ENCODE assay signal across 21 cellular contexts in genomic region chr13:91767681-91768080, GRCh38.
A peak's percentile ranks its signal among the peaks of the same experiment; 100 is the strongest.
DNase-seq lines count a peak whose midpoint lies in the region; ATAC-seq and TF ChIP-seq lines count a peak whose summit lies in the region.
"Had no signal": no experiment of that assay in that cellular context is flagged by ENCODE, and none has a peak within 500 bp of the region (broad histone marks: within the 10 kb centered on the region; RNA-seq: fewer than 3 reads in every experiment).

No MANE protein-coding gene starts in this region.

- no peak for TF ChIP-seq CTCF in GM23338 (conservative IDR thresholded peaks at IDR 0.05; ENCODE audit: low read depth in 2 of 2)

- no peak overlapping the region for H3K4me3 ChIP-seq in GM23338
- no peak overlapping the region for H3K4me3 ChIP-seq in effector memory CD4-positive, alpha-beta T cell (ENCODE audit: insufficient read depth, low read depth, low read length, poor library complexity, severe bottlenecking)
- H3K4me3 ChIP-seq: SJSA1 had no signal

- no peaks in the 10 kb centered on the region for H4K20me1 ChIP-seq in GM23338 (replicated peaks; ENCODE audit: insufficient read depth)

- ATAC-seq in GM23338 (no peak), left lobe of liver (no peak)
- ATAC-seq: Right ventricle myocardium inferior had no signal

- H3K36me3 ChIP-seq in GM23338 (ENCODE audit: insufficient read depth) = no peaks in the 10 kb centered on the region; the same call in 1 of the 2 replicates
- H3K36me3 ChIP-seq in effector memory CD4-positive, alpha-beta T cell (ENCODE audit: control insufficient read depth, insufficient read depth, low read length) = no peaks in the 10 kb centered on the region
- H3K36me3 ChIP-seq: BE2C, SJSA1 had no signal

- peaks cover 10% of the 10 kb centered on the region; the same call in 2 of the 3 replicates for H3K4me1 Mint-ChIP-seq in GM23338
- H3K4me1 Mint-ChIP-seq: CD4-positive, CD25-positive, alpha-beta regulatory T cell had no signal

- no peak overlapping the region for H3K4me2 ChIP-seq in GM23338

- no peaks in the 10 kb centered on the region for H3K27me3 ChIP-seq in GM23338 (ENCODE audit: insufficient read depth)
- H3K27me3 ChIP-seq in effector memory CD4-positive, alpha-beta T cell (replicated peaks; ENCODE audit: control insufficient read depth, insufficient read depth, low read length, poor library complexity, severe bottlenecking) = no peaks in the 10 kb centered on the region
- H3K27me3 ChIP-seq: BE2C, SJSA1 had no signal

- peaks cover 4% of the 10 kb centered on the region for H3K4me1 ChIP-seq in GM23338 (ENCODE audit: insufficient read depth)
- no peaks in the 10 kb centered on the region for H3K4me1 ChIP-seq in effector memory CD4-positive, alpha-beta T cell (ENCODE audit: control insufficient read depth, insufficient read depth, low read length, poor library complexity, severe bottlenecking)
- H3K4me1 ChIP-seq: BE2C, SJSA1 had no signal

- H3K9me2 ChIP-seq in GM23338 (ENCODE audit: insufficient read depth) = peaks cover 3% of the 10 kb centered on the region

- peak overlapping the region; percentile 43; the same call in 1 of the 2 replicates for H2AFZ ChIP-seq in GM23338

- no peaks in the 10 kb centered on the region for H3K36me3 Mint-ChIP-seq in GM23338 (ENCODE audit: low read depth)
- H3K36me3 Mint-ChIP-seq: CD4-positive, CD25-positive, alpha-beta regulatory T cell had no signal

- no peak overlapping the region for H3K4me3 Mint-ChIP-seq in GM23338
- H3K4me3 Mint-ChIP-seq: CD4-positive, CD25-positive, alpha-beta regulatory T cell had no signal

- H3K27ac Mint-ChIP-seq in GM23338 = peak overlapping the region; percentile 20; the same call in 1 of the 2 replicates
- H3K27ac Mint-ChIP-seq: CD4-positive, CD25-positive, alpha-beta regulatory T cell had no signal

- H3F3A ChIP-seq in GM23338 (replicated peaks; ENCODE audit: low read depth) = no peaks in the 10 kb centered on the region

- H3K27me3 Mint-ChIP-seq in GM23338 (ENCODE audit: insufficient read depth, low read depth, poor library complexity) = no peaks in the 10 kb centered on the region
- H3K27me3 Mint-ChIP-seq: CD4-positive, CD25-positive, alpha-beta regulatory T cell had no signal

- no peaks in the 10 kb centered on the region for H3K9me3 ChIP-seq in effector memory CD4-positive, alpha-beta T cell (ENCODE audit: control insufficient read depth, low read length)
- H3K9me3 ChIP-seq: BE2C, SJSA1 had no signal

- H3K27ac ChIP-seq in GM23338 (ENCODE audit: low read depth) = no peak overlapping the region
- H3K27ac ChIP-seq in effector memory CD4-positive, alpha-beta T cell (ENCODE audit: insufficient read depth, low read length, poor library complexity, severe bottlenecking) = no peak overlapping the region
- H3K27ac ChIP-seq: SJSA1 had no signal

- no peaks in the 10 kb centered on the region for H3K79me2 ChIP-seq in GM23338 (replicated peaks; ENCODE audit: insufficient read depth)

- DNase-seq in GM23338 (ENCODE audit: low spot score) = no peak
- peak; percentile 75 for DNase-seq in NCI-H2171 treated with DMSO at 0.1 percent for 48 hours (lab: John Stamatoyannopoulos, UW)
- DNase-seq in amniotic epithelial cell (ENCODE audit: low read depth) = peak; percentile 72
- peak; percentile 0 for DNase-seq in iris pigment epithelial cell (ENCODE audit: low read depth)
- DNase-seq in NCI-H146 treated with DMSO at 0.1 percent for 48 hours (lab: John Stamatoyannopoulos, UW; ENCODE audit: unreplicated experiment) = no peak
- DNase-seq in left lobe of liver (ENCODE audit: low spot score) = no peak
- DNase-seq in effector memory CD4-positive, alpha-beta T cell = no peak
- no peak for DNase-seq in activated CD4-positive, CD25-positive, alpha-beta regulatory T cell (lab: John Stamatoyannopoulos, UW)
- DNase-seq: BE2C; CD4-positive, CD25-positive, alpha-beta regulatory T cell; COR-L47; DND-41; IMR-90; Karpas-422; NCI-H1092; NCI-H1436 treated with DMSO at 0.1 percent for 48 hours; NCI-H2029; NCI-H446; NCI-H526 treated with DMSO at 0.1 percent for 48 hours had no signal

- no peaks in the 10 kb centered on the region for H3K9me3 Mint-ChIP-seq in GM23338

TF ChIP-seq in GM23338, 12 proteins besides CTCF, POLR2A, EP300 and RAD21 (continues in another document):
- TF ChIP-seq POLR2AphosphoS5 (IDR thresholded peaks at IDR 0.05; ENCODE audit: low read depth) (no peak), STAT1 (IDR thresholded peaks at IDR 0.05; ENCODE audit: unreplicated experiment) (no peak), ZNF114 (CRISPR knock-in tag; IDR thresholded peaks at IDR 0.05) (no peak), CREB1 (CRISPR knock-in tag; IDR thresholded peaks at IDR 0.05; ENCODE audit: low read depth) (no peak)
- TF ChIP-seq, protein P1, sequence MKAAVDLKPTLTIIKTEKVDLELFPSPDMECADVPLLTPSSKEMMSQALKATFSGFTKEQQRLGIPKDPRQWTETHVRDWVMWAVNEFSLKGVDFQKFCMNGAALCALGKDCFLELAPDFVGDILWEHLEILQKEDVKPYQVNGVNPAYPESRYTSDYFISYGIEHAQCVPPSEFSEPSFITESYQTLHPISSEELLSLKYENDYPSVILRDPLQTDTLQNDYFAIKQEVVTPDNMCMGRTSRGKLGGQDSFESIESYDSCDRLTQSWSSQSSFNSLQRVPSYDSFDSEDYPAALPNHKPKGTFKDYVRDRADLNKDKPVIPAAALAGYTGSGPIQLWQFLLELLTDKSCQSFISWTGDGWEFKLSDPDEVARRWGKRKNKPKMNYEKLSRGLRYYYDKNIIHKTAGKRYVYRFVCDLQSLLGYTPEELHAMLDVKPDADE (IDR thresholded peaks at IDR 0.05) = no peak
- TF ChIP-seq, protein P2, sequence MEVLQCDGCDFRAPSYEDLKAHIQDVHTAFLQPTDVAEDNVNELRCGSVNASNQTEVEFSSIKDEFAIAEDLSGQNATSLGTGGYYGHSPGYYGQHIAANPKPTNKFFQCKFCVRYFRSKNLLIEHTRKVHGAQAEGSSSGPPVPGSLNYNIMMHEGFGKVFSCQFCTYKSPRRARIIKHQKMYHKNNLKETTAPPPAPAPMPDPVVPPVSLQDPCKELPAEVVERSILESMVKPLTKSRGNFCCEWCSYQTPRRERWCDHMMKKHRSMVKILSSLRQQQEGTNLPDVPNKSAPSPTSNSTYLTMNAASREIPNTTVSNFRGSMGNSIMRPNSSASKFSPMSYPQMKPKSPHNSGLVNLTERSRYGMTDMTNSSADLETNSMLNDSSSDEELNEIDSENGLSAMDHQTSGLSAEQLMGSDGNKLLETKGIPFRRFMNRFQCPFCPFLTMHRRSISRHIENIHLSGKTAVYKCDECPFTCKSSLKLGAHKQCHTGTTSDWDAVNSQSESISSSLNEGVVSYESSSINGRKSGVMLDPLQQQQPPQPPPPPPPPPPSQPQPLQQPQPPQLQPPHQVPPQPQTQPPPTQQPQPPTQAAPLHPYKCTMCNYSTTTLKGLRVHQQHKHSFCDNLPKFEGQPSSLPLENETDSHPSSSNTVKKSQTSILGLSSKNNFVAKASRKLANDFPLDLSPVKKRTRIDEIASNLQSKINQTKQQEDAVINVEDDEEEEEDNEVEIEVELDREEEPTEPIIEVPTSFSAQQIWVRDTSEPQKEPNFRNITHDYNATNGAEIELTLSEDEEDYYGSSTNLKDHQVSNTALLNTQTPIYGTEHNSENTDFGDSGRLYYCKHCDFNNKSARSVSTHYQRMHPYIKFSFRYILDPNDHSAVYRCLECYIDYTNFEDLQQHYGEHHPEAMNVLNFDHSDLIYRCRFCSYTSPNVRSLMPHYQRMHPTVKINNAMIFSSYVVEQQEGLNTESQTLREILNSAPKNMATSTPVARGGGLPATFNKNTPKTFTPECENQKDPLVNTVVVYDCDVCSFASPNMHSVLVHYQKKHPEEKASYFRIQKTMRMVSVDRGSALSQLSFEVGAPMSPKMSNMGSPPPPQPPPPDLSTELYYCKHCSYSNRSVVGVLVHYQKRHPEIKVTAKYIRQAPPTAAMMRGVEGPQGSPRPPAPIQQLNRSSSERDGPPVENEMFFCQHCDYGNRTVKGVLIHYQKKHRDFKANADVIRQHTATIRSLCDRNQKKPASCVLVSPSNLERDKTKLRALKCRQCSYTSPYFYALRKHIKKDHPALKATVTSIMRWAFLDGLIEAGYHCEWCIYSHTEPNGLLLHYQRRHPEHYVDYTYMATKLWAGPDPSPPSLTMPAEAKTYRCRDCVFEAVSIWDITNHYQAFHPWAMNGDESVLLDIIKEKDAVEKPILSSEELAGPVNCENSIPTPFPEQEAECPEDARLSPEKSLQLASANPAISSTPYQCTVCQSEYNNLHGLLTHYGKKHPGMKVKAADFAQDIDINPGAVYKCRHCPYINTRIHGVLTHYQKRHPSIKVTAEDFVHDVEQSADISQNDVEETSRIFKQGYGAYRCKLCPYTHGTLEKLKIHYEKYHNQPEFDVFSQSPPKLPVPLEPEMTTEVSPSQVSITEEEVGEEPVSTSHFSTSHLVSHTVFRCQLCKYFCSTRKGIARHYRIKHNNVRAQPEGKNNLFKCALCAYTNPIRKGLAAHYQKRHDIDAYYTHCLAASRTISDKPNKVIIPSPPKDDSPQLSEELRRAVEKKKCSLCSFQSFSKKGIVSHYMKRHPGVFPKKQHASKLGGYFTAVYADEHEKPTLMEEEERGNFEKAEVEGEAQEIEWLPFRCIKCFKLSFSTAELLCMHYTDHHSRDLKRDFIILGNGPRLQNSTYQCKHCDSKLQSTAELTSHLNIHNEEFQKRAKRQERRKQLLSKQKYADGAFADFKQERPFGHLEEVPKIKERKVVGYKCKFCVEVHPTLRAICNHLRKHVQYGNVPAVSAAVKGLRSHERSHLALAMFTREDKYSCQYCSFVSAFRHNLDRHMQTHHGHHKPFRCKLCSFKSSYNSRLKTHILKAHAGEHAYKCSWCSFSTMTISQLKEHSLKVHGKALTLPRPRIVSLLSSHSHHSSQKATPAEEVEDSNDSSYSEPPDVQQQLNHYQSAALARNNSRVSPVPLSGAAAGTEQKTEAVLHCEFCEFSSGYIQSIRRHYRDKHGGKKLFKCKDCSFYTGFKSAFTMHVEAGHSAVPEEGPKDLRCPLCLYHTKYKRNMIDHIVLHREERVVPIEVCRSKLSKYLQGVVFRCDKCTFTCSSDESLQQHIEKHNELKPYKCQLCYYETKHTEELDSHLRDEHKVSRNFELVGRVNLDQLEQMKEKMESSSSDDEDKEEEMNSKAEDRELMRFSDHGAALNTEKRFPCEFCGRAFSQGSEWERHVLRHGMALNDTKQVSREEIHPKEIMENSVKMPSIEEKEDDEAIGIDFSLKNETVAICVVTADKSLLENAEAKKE (CRISPR knock-in tag; IDR thresholded peaks at IDR 0.05) = no peak

Comparison
In these comparisons a context has a peak if more than half of its experiments do, and no peak if none do; other contexts are left out.
1. DNase-seq: peak in NCI-H2171 treated with DMSO at 0.1 percent for 48 hours (single experiment), amniotic epithelial cell (single experiment) and iris pigment epithelial cell (single experiment); none in GM23338 (single experiment), NCI-H146 treated with DMSO at 0.1 percent for 48 hours (single experiment), left lobe of liver (single experiment), effector memory CD4-positive, alpha-beta T cell (0 of 3) and activated CD4-positive, CD25-positive, alpha-beta regulatory T cell (0 of 4).